ENCODE assay signal across 14 cellular contexts in the genomic region with DNA sequence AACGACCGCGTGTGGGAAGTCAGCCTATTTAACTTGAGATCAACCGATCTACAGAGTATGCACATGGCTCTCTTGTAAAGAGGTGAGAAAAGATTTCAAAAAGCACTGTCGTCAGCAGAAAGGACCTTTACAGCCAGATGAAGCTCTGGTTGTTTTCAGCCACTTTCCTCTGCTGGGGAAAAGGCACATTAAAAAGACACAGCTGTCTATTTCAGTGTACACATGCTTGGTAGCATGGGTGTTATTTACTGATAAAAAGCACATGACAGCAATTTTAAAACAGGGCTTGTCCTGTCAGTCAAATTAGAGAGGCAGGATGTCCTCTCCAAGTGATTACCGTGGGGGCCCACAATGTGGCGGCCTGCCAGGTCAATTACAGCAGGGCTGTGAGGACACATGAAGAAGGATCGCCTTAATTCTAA.
A peak's percentile ranks its signal among the peaks of the same experiment; 100 is the strongest.
DNase-seq lines count a peak whose midpoint lies in the region; ATAC-seq and TF ChIP-seq lines count a peak whose summit lies in the region.
"Had no signal": no experiment of that assay in that cellular context is flagged by ENCODE, and none has a peak within 500 bp of the region (broad histone marks: within the 10 kb centered on the region; RNA-seq: fewer than 3 reads in every experiment).

No MANE protein-coding gene starts in this region.

- no peak for TF ChIP-seq CTCF in HEK293 (tag by site-specific recombination; IDR thresholded peaks at IDR 0.05)
- TF ChIP-seq CTCF in neural cell (IDR thresholded peaks at IDR 0.05; ENCODE audit: poor library complexity, severe bottlenecking) = no peak

- POLR2A ChIA-PET in HEK293 (lab: Yijun Ruan, JAX) = no interaction called here

- H3K9ac ChIP-seq in neural cell (ENCODE audit: low read length) = peak overlapping the region; percentile 18
- H3K9ac ChIP-seq: BLaER1 had no signal

- H3K9me3 Mint-ChIP-seq in activated naive CD4-positive, alpha-beta T cell treated with anti-CD3 and anti-CD28 coated beads, Interleukin-2, amount 10 ng/mL, durations not matched to agents 7 days and 5 days = no peaks in the 10 kb centered on the region

- no peaks in the 10 kb centered on the region for H3K27me3 ChIP-seq in neural cell (ENCODE audit: insufficient read depth, low read depth, low read length)
- H3K27me3 ChIP-seq: BLaER1, foreskin keratinocyte, vagina had no signal

- no peaks in the 10 kb centered on the region for H3K9me2 ChIP-seq in neural cell (ENCODE audit: insufficient read depth, low read length)

- peak overlapping the region; percentile 3 for H3K4me2 ChIP-seq in neural cell (ENCODE audit: low read length)
- H3K4me2 ChIP-seq: BLaER1 had no signal

- no peaks in the 10 kb centered on the region for H3K79me2 ChIP-seq in neural cell (replicated peaks; ENCODE audit: insufficient read depth, low read length)

- peak overlapping the region; percentile 7 for H2AFZ ChIP-seq in neural cell (ENCODE audit: low read depth, low read length)

- no peaks in the 10 kb centered on the region for H3K27me3 Mint-ChIP-seq in activated naive CD4-positive, alpha-beta T cell treated with anti-CD3 and anti-CD28 coated beads, Interleukin-2, amount 10 ng/mL, durations not matched to agents 7 days and 5 days

- CTCF ChIA-PET in HEK293 (lab: Yijun Ruan, JAX) = interaction anchor here (0.6 kb wide), 1 partner anchor 801 kb away, joined by 3 read pairs; no protein-coding TSS in a partner anchor
- CTCF ChIA-PET in activated naive CD4-positive, alpha-beta T cell treated with anti-CD3 and anti-CD28 coated beads, Interleukin-2, amount 10 ng/mL, durations not matched to agents 7 days and 5 days (lab: Charles Lee) = no interaction called here

- no peaks in the 10 kb centered on the region for H3K36me3 Mint-ChIP-seq in activated naive CD4-positive, alpha-beta T cell treated with anti-CD3 and anti-CD28 coated beads, Interleukin-2, amount 10 ng/mL, durations not matched to agents 7 days and 5 days

- H3K27ac ChIP-seq in HEK293 (ENCODE audit: extremely low read depth, low read depth, low read length) = no peak overlapping the region
- H3K27ac ChIP-seq in neural cell (ENCODE audit: low read length) = peak overlapping the region; percentile 63
- H3K27ac ChIP-seq: BLaER1, foreskin keratinocyte, vagina had no signal

- H4K20me1 ChIP-seq in neural cell (ENCODE audit: insufficient read depth) = no peaks in the 10 kb centered on the region
- H4K20me1 ChIP-seq: BLaER1 had no signal

- no peak for ATAC-seq in GM21390 (IDR thresholded peaks at IDR 0.05; ENCODE audit: unreplicated experiment)
- ATAC-seq in GM18868 (IDR thresholded peaks at IDR 0.05; ENCODE audit: unreplicated experiment) = no peak
- ATAC-seq: foreskin keratinocyte; sciatic nerve; stimulated activated naive CD8-positive, alpha-beta T cell treated with anti-CD3 and anti-CD28 coated beads, Interleukin-15, Interleukin-2, amounts not matched to agents 100 U/mL and 50 U/mL, for 24 hours had no signal

- no peak overlapping the region for H3K27ac Mint-ChIP-seq in activated naive CD4-positive, alpha-beta T cell treated with anti-CD3 and anti-CD28 coated beads, Interleukin-2, amount 10 ng/mL, durations not matched to agents 7 days and 5 days

- peaks cover 4% of the 10 kb centered on the region for H3F3A ChIP-seq in neural cell (ENCODE audit: insufficient read depth, low read length, poor library complexity, severe bottlenecking)

- TF ChIP-seq EP300 in neural cell (conservative IDR thresholded peaks at IDR 0.05; ENCODE audit: poor library complexity, severe bottlenecking) = peak; percentile 75

- peaks cover 4% of the 10 kb centered on the region; the same call in 1 of the 2 replicates for H3K4me1 ChIP-seq in HEK293 (ENCODE audit: control insufficient read depth, insufficient read depth, low read length)
- H3K4me1 ChIP-seq: BLaER1, foreskin keratinocyte, vagina had no signal

- H3K4me3 Mint-ChIP-seq in activated naive CD4-positive, alpha-beta T cell treated with anti-CD3 and anti-CD28 coated beads, Interleukin-2, amount 10 ng/mL, durations not matched to agents 7 days and 5 days = no peak overlapping the region

- H3K9me3 ChIP-seq in HEK293 (ENCODE audit: control insufficient read depth, insufficient read depth, low read depth, low read length) (no peaks in the 10 kb centered on the region), neural cell (ENCODE audit: low read length) (no peaks in the 10 kb centered on the region)
- H3K9me3 ChIP-seq: BLaER1, vagina had no signal

- TF ChIP-seq POLR2A in erythroblast (IDR thresholded peaks at IDR 0.05; ENCODE audit: low read length) = no peak

- peak; percentile 49 for DNase-seq in NCI-H2227 treated with DMSO at 0.1 percent for 48 hours (lab: John Stamatoyannopoulos, UW)
- peak; percentile 56 to 61 for DNase-seq in erythroblast (lab: John Stamatoyannopoulos, UW)
- DNase-seq in GOT3 (lab: John Stamatoyannopoulos, UW) = no peak
- DNase-seq in activated naive CD4-positive, alpha-beta T cell treated with anti-CD3 and anti-CD28 coated beads, Interleukin-2, amount 10 ng/mL, durations not matched to agents 7 days and 5 days = no peak
- DNase-seq: activated gamma-delta T cell treated with Interleukin-2 at 50 U/mL for 16 hours; foreskin keratinocyte; stimulated activated naive CD8-positive, alpha-beta T cell treated with anti-CD3 and anti-CD28 coated beads, Interleukin-15, Interleukin-2, amounts not matched to agents 100 U/mL and 50 U/mL, for 24 hours had no signal

- no peaks in the 10 kb centered on the region for H3K4me1 Mint-ChIP-seq in activated naive CD4-positive, alpha-beta T cell treated with anti-CD3 and anti-CD28 coated beads, Interleukin-2, amount 10 ng/mL, durations not matched to agents 7 days and 5 days

- H3K4me3 ChIP-seq in HEK293 (ENCODE audit: low read depth, low read length) (no peak overlapping the region), neural cell (ENCODE audit: low read length) (no peak overlapping the region)
- H3K4me3 ChIP-seq: BLaER1, vagina had no signal

- TF ChIP-seq RAD21 in neural cell (conservative IDR thresholded peaks at IDR 0.05) = peak; percentile 43

- no peaks in the 10 kb centered on the region for H3K36me3 ChIP-seq in HEK293 (ENCODE audit: control insufficient read depth in 2 of 2, insufficient read depth in 1 of 2, low read length in 2 of 2)
- no peaks in the 10 kb centered on the region for H3K36me3 ChIP-seq in neural cell (ENCODE audit: insufficient read depth, low read length)
- H3K36me3 ChIP-seq: BLaER1, vagina had no signal

TF ChIP-seq in HEK293, 187 proteins besides CTCF, POLR2A, EP300 and RAD21:
- TF ChIP-seq YY1 (tag by site-specific recombination; IDR thresholded peaks at IDR 0.05) = no peak
- peak; percentile 61; the same call in 1 of the 2 replicates for TF ChIP-seq ZFP69B (tag by site-specific recombination; IDR thresholded peaks at IDR 0.05)
- TF ChIP-seq TRIM28 (IDR thresholded peaks at IDR 0.05; ENCODE audit: borderline replicate concordance, low read length) = peak; percentile 56; the same call in 1 of the 2 replicates

TF ChIP-seq in neural cell, 6 proteins besides CTCF, POLR2A, EP300 and RAD21:
- TF ChIP-seq MXI1 (conservative IDR thresholded peaks at IDR 0.05; ENCODE audit: poor library complexity, severe bottlenecking) (peak; percentile 69), EZH2 (IDR thresholded peaks at IDR 0.05; ENCODE audit: borderline replicate concordance, insufficient read depth, low read length, poor library complexity, severe bottlenecking) (no peak), TAF1 (IDR thresholded peaks at IDR 0.05; ENCODE audit: low read depth) (no peak), REST (IDR thresholded peaks at IDR 0.05; ENCODE audit: borderline replicate concordance) (no peak), SMC3 (conservative IDR thresholded peaks at IDR 0.05; ENCODE audit: poor library complexity) (no peak), POLR2AphosphoS5 (IDR thresholded peaks at IDR 0.05) (peak; percentile 82)

Comparison
In these comparisons a context has a peak if more than half of its experiments do, and no peak if none do; other contexts are left out.
1. DNase-seq: peak in NCI-H2227 treated with DMSO at 0.1 percent for 48 hours (single experiment) and erythroblast (2 of 2); none in GOT3 (single experiment) and activated naive CD4-positive, alpha-beta T cell treated with anti-CD3 and anti-CD28 coated beads, Interleukin-2, amount 10 ng/mL, durations not matched to agents 7 days and 5 days (single experiment).